ENCODE assay signal across 1 cellular context in genomic region chr3:177905895-177906511, GRCh38.
TF ChIP-seq lines count a peak whose summit lies in the region.

No MANE protein-coding gene starts in this region.

TF ChIP-seq in WTC11, 78 proteins besides CTCF, POLR2A, EP300 and RAD21 (continued from another document):
- TF ChIP-seq PRDM15 (CRISPR knock-in tag; IDR thresholded peaks at IDR 0.05) = no peak
